15 cellular contexts compared by ENCODE assay signal in the genomic region with DNA sequence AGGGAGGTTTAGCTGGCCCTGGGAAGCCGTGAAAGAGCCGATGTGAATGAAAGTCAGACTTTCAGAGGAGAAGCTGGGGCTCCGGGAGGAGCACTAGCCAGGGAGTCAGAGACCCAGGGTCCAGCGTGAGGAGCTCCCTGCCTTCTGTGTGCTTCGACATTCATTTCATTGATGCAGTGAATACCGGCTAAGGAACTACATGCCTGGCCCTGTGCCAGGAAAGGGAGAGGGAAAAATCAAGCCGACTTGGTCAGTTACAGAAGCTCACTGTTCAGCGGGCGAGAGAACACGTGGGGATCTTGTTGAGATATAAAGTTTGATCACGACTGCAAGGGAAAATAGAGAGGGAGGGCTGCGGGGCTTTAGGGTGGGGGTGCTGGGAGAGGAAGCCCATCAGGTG.
DNase-seq lines count a peak whose midpoint lies in the region; ATAC-seq and TF ChIP-seq lines count a peak whose summit lies in the region.
"Had no signal": no experiment of that assay in that cellular context is flagged by ENCODE, and none has a peak within 500 bp of the region (broad histone marks: within the 10 kb centered on the region; RNA-seq: fewer than 3 reads in every experiment).

No MANE protein-coding gene starts in this region.

- peak overlapping the region; percentile 30 for H3K4me3 Mint-ChIP-seq in activated naive CD8-positive, alpha-beta T cell treated with anti-CD3 and anti-CD28 coated beads, Interleukin-2, amount 50 U/mL, for 24 hours
- no peak overlapping the region for H3K4me3 Mint-ChIP-seq in mesothelial cell of epicardium
- H3K4me3 Mint-ChIP-seq: activated T-cell treated with anti-CD3 and anti-CD28 coated beads, Interleukin-2, amount 50 U/mL, for 4 hours; WTC11 had no signal

- peaks cover 0 to 17% (median 0%) of the 10 kb centered on the region in 7 donors for H3K27me3 ChIP-seq in spleen (replicated peaks in 1 of 7)

- no peak for TF ChIP-seq POLR2A in spleen (IDR thresholded peaks at IDR 0.05)

- in situ Hi-C loops in ACHN (cut with HindIII; ENCODE audit: low pct_ligation_motif_present, low pct_unique_long_range_greater_than_20kb, low sequenced_read_pairs), result no loop called here

- DNase-seq in NCI-H1417 (lab: John Stamatoyannopoulos, UW) (peak in 2 of 3 experiments; percentile 10 to 64), NCI-H1417 treated with DMSO at 0.1 percent for 48 hours (lab: John Stamatoyannopoulos, UW) (no peak), DMS79 treated with DMSO at 0.1 percent for 48 hours (lab: John Stamatoyannopoulos, UW) (peak; percentile 30), mesothelial cell of epicardium (ENCODE audit: low spot score in 2 of 2, unreplicated experiment in 2 of 2) (peak; percentile 50 to 74), ACHN (no peak), spleen (no peak)
- no peak for DNase-seq in activated naive CD8-positive, alpha-beta T cell treated with anti-CD3 and anti-CD28 coated beads, Interleukin-2, amount 50 U/mL, for 24 hours
- DNase-seq in stimulated activated CD4-positive, alpha-beta T cell treated with anti-CD3 and anti-CD28 coated beads, Interleukin-2, amount 100 ng/mL, for 24 hours, result no peak
- DNase-seq: activated T-cell treated with anti-CD3 and anti-CD28 coated beads, Interleukin-2, amount 50 U/mL, for 4 hours; HCEC 1CT; NCI-H526 treated with DMSO at 0.1 percent for 48 hours had no signal

- no peaks in the 10 kb centered on the region for H3K36me3 Mint-ChIP-seq in activated naive CD8-positive, alpha-beta T cell treated with anti-CD3 and anti-CD28 coated beads, Interleukin-2, amount 50 U/mL, for 24 hours (ENCODE audit: low read depth)
- H3K36me3 Mint-ChIP-seq in mesothelial cell of epicardium, result no peaks in the 10 kb centered on the region
- H3K36me3 Mint-ChIP-seq: WTC11 had no signal

- 37 to 55% (median 43%) methylated on average over 12 of the region's 12 CpGs for WGBS in spleen, 5 donors

- H3K9me3 Mint-ChIP-seq in activated naive CD8-positive, alpha-beta T cell treated with anti-CD3 and anti-CD28 coated beads, Interleukin-2, amount 50 U/mL, for 24 hours, result no peaks in the 10 kb centered on the region
- peaks cover 8% of the 10 kb centered on the region for H3K9me3 Mint-ChIP-seq in mesothelial cell of epicardium
- H3K9me3 Mint-ChIP-seq: activated T-cell treated with anti-CD3 and anti-CD28 coated beads, Interleukin-2, amount 50 U/mL, for 4 hours; WTC11 had no signal

- intact Hi-C loops in spleen (cut with DNase I; ENCODE audit: low total_unique reads), result no loop called here

- no peaks in the 10 kb centered on the region for H3K36me3 ChIP-seq in spleen
- H3K36me3 ChIP-seq: left lung, SJCRH30 had no signal

- no peak for ATAC-seq in activated naive CD8-positive, alpha-beta T cell treated with anti-CD3 and anti-CD28 coated beads, Interleukin-2, amount 50 U/mL, for 24 hours
- ATAC-seq: A549, WTC11 had no signal

- TF ChIP-seq CTCF in mesothelial cell of epicardium (IDR thresholded peaks at IDR 0.05; ENCODE audit: unreplicated experiment) (no peak), spleen (IDR thresholded peaks at IDR 0.05 in 8 of 11, conservative IDR thresholded peaks at IDR 0.05 in 3 of 11) (no peak)

- H3K4me1 ChIP-seq in spleen, result peaks cover 0 to 30% (median 14%) of the 10 kb centered on the region in 6 donors
- H3K4me1 ChIP-seq: A549, SJCRH30 had no signal

- peaks cover 88% of the 10 kb centered on the region for H3K4me1 Mint-ChIP-seq in activated naive CD8-positive, alpha-beta T cell treated with anti-CD3 and anti-CD28 coated beads, Interleukin-2, amount 50 U/mL, for 24 hours
- H3K4me1 Mint-ChIP-seq in mesothelial cell of epicardium, result peaks cover 11% of the 10 kb centered on the region

- no peak overlapping the region for H3K27ac ChIP-seq in spleen
- H3K27ac ChIP-seq: left lung, SJCRH30 had no signal

- H3K4me3 ChIP-seq in spleen, result no peak overlapping the region
- H3K4me3 ChIP-seq: A549, SJCRH30 had no signal

- no peaks in the 10 kb centered on the region for H3K27me3 Mint-ChIP-seq in activated naive CD8-positive, alpha-beta T cell treated with anti-CD3 and anti-CD28 coated beads, Interleukin-2, amount 50 U/mL, for 24 hours
- peaks cover 25% of the 10 kb centered on the region for H3K27me3 Mint-ChIP-seq in mesothelial cell of epicardium (ENCODE audit: low read depth)

- H3K27ac Mint-ChIP-seq in activated naive CD8-positive, alpha-beta T cell treated with anti-CD3 and anti-CD28 coated beads, Interleukin-2, amount 50 U/mL, for 24 hours, result peak overlapping the region; percentile 82
- H3K27ac Mint-ChIP-seq in mesothelial cell of epicardium, result no peak overlapping the region
- H3K27ac Mint-ChIP-seq: WTC11 had no signal

- no peaks in the 10 kb centered on the region for H3K9me3 ChIP-seq in spleen
- H3K9me3 ChIP-seq: A549, left lung, SJCRH30 had no signal

Comparison
In these comparisons a context has a peak if more than half of its experiments do, and no peak if none do; other contexts are left out.
1. DNase-seq: peak in NCI-H1417 (2 of 3), DMS79 treated with DMSO at 0.1 percent for 48 hours (single experiment) and mesothelial cell of epicardium (2 of 2); none in NCI-H1417 treated with DMSO at 0.1 percent for 48 hours (single experiment), activated naive CD8-positive, alpha-beta T cell treated with anti-CD3 and anti-CD28 coated beads, Interleukin-2, amount 50 U/mL, for 24 hours (single experiment), ACHN (single experiment), stimulated activated CD4-positive, alpha-beta T cell treated with anti-CD3 and anti-CD28 coated beads, Interleukin-2, amount 100 ng/mL, for 24 hours (0 of 2) and spleen (single experiment).